2 cellular contexts compared by ENCODE assay signal in genomic region chr3:170344971-170345370, GRCh38.
TF ChIP-seq lines count a peak whose summit lies in the region.

No MANE protein-coding gene starts in this region.

TF ChIP-seq in SK-N-SH, 30 proteins besides CTCF, POLR2A, EP300 and RAD21:
- TF ChIP-seq GABPA (IDR thresholded peaks at IDR 0.05; ENCODE audit: low read depth): no peak
- TF ChIP-seq TAF1 (IDR thresholded peaks at IDR 0.05; ENCODE audit: borderline replicate concordance, low read depth, low read length): no peak

TF ChIP-seq in SK-N-SH treated with all-trans-retinoic acid at 6 μM for 48 hours, 23 proteins besides CTCF, POLR2A, EP300 and RAD21:
- TF ChIP-seq ZNF8 (CRISPR knock-in tag; IDR thresholded peaks at IDR 0.05) (no peak), POU6F1 (CRISPR knock-in tag; IDR thresholded peaks at IDR 0.05; ENCODE audit: borderline replicate concordance, low read depth) (no peak), CREB5 (CRISPR knock-in tag; IDR thresholded peaks at IDR 0.05; ENCODE audit: low read depth) (no peak), CSRNP3 (CRISPR knock-in tag; IDR thresholded peaks at IDR 0.05) (no peak), ZNF70 (CRISPR knock-in tag; IDR thresholded peaks at IDR 0.05) (no peak)
